Comparison of ENCODE assay signal across 11 cellular contexts in the genomic region with DNA sequence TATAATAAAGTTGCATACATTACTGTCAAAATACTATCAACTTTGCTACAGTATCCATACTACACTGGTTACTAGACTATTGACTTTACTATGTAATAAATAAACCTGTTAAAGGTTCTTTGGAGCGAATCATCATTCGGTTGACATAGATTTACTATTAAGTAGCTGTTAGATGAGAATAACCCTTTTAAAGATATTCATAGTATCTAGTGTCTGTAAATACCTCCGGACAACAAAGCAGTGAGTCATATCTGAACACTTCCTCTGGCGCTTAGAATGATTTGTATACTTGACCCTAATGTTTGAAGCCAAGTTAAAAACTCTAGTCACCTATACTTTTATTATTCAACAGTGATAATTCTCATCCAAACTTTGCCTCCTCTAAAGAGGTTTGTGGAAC.
DNase-seq lines count a peak whose midpoint lies in the region; TF ChIP-seq lines count a peak whose summit lies in the region.
"Had no signal": no experiment of that assay in that cellular context is flagged by ENCODE, and none has a peak within 500 bp of the region (broad histone marks: within the 10 kb centered on the region; RNA-seq: fewer than 3 reads in every experiment).

No MANE protein-coding gene starts in this region.

- H3K4me1 Mint-ChIP-seq in activated T-helper 2 cell treated with anti-CD3 and anti-CD28 coated beads, Interferon-gamma antibody, Interleukin-2, Interleukin-4, amounts not matched to agents 10 μg/mL and 5 μg/mL and 100 μg/mL, durations not matched to agents 14 hours and 24 hours and 36 hours (ENCODE audit: low read depth): no peaks in the 10 kb centered on the region
- H3K4me1 Mint-ChIP-seq: activated CD8-positive, alpha-beta memory T cell treated with anti-CD3 and anti-CD28 coated beads, Interleukin-2, amount 10 ng/mL, durations not matched to agents 7 days and 5 days; CD14-positive monocyte had no signal

- no peaks in the 10 kb centered on the region for H3K9me3 Mint-ChIP-seq in activated T-helper 2 cell treated with anti-CD3 and anti-CD28 coated beads, Interferon-gamma antibody, Interleukin-2, Interleukin-4, amounts not matched to agents 10 μg/mL and 5 μg/mL and 100 μg/mL, durations not matched to agents 14 hours and 24 hours and 36 hours
- H3K9me3 Mint-ChIP-seq: endodermal cell had no signal

- WGBS in transverse colon (ENCODE audit: low coverage in 1 of 2), 2 donors: 46 to 61% methylated on average over 4 of the region's 4 CpGs

- no peaks in the 10 kb centered on the region for H3K36me3 ChIP-seq in transverse colon

- no peak overlapping the region for H3K4me3 ChIP-seq in transverse colon

- no peak overlapping the region for H3K27ac Mint-ChIP-seq in activated T-helper 2 cell treated with anti-CD3 and anti-CD28 coated beads, Interferon-gamma antibody, Interleukin-2, Interleukin-4, amounts not matched to agents 10 μg/mL and 5 μg/mL and 100 μg/mL, durations not matched to agents 14 hours and 24 hours and 36 hours
- H3K27ac Mint-ChIP-seq: activated CD8-positive, alpha-beta memory T cell treated with anti-CD3 and anti-CD28 coated beads, Interleukin-2, amount 10 ng/mL, durations not matched to agents 7 days and 5 days; CD14-positive monocyte; endodermal cell had no signal

- H3K27me3 Mint-ChIP-seq in activated T-helper 2 cell treated with anti-CD3 and anti-CD28 coated beads, Interferon-gamma antibody, Interleukin-2, Interleukin-4, amounts not matched to agents 10 μg/mL and 5 μg/mL and 100 μg/mL, durations not matched to agents 14 hours and 24 hours and 36 hours (ENCODE audit: low read depth): no peaks in the 10 kb centered on the region
- H3K27me3 Mint-ChIP-seq: activated CD8-positive, alpha-beta memory T cell treated with anti-CD3 and anti-CD28 coated beads, Interleukin-2, amount 10 ng/mL, durations not matched to agents 7 days and 5 days had no signal

- no peak overlapping the region for H3K27ac ChIP-seq in transverse colon

- intact Hi-C loops in activated T-helper 2 cell treated with anti-CD3 and anti-CD28 coated beads, Interferon-gamma antibody, Interleukin-2, Interleukin-4, amounts not matched to agents 10 μg/mL and 5 μg/mL and 100 μg/mL, durations not matched to agents 14 hours and 24 hours and 36 hours (cut with micrococcal nuclease): no loop called here
- intact Hi-C loops in transverse colon (cut with DNase I; ENCODE audit: low total_unique reads): no loop called here

- in situ Hi-C loops in transverse colon (cut with MboI; ENCODE audit: low pct_ligation_motif_present in 1 of 4, low pct_unique_long_range_greater_than_20kb in 1 of 4, low sequenced_read_pairs in 3 of 4): no loop called here

- H3K4me3 Mint-ChIP-seq in activated T-helper 2 cell treated with anti-CD3 and anti-CD28 coated beads, Interferon-gamma antibody, Interleukin-2, Interleukin-4, amounts not matched to agents 10 μg/mL and 5 μg/mL and 100 μg/mL, durations not matched to agents 14 hours and 24 hours and 36 hours (ENCODE audit: low read depth): no peak overlapping the region
- H3K4me3 Mint-ChIP-seq: activated CD8-positive, alpha-beta memory T cell treated with anti-CD3 and anti-CD28 coated beads, Interleukin-2, amount 10 ng/mL, durations not matched to agents 7 days and 5 days; CD14-positive monocyte; endodermal cell had no signal

- H3K4me1 ChIP-seq in transverse colon: no peaks in the 10 kb centered on the region

- TF ChIP-seq EP300 in transverse colon (IDR thresholded peaks at IDR 0.05; ENCODE audit: low read depth): no peak

- H3K27me3 ChIP-seq in transverse colon: no peaks in the 10 kb centered on the region

- TF ChIP-seq CTCF in transverse colon (IDR thresholded peaks at IDR 0.05): no peak

- no peak for TF ChIP-seq POLR2A in transverse colon (IDR thresholded peaks at IDR 0.05)

- no peaks in the 10 kb centered on the region for H3K9me3 ChIP-seq in transverse colon

- H3K36me3 Mint-ChIP-seq in activated T-helper 2 cell treated with anti-CD3 and anti-CD28 coated beads, Interferon-gamma antibody, Interleukin-2, Interleukin-4, amounts not matched to agents 10 μg/mL and 5 μg/mL and 100 μg/mL, durations not matched to agents 14 hours and 24 hours and 36 hours (ENCODE audit: low read depth): no peaks in the 10 kb centered on the region
- H3K36me3 Mint-ChIP-seq: activated CD8-positive, alpha-beta memory T cell treated with anti-CD3 and anti-CD28 coated beads, Interleukin-2, amount 10 ng/mL, durations not matched to agents 7 days and 5 days; CD14-positive monocyte had no signal

- DNase-seq in DMS53 (lab: John Stamatoyannopoulos, UW) (peak; percentile 81), HCEC 1CT (peak; percentile 77), LoVo (ENCODE audit: low spot score) (peak; percentile 15), fibroblast of gingiva (ENCODE audit: low read depth) (peak; percentile 24), NCI-H1436 (lab: John Stamatoyannopoulos, UW) (no peak), transverse colon (no peak), DMS79 (lab: John Stamatoyannopoulos, UW) (no peak)
- DNase-seq in activated T-helper 2 cell treated with anti-CD3 and anti-CD28 coated beads, Interferon-gamma antibody, Interleukin-2, Interleukin-4, amounts not matched to agents 10 μg/mL and 5 μg/mL and 100 μg/mL, durations not matched to agents 14 hours and 24 hours and 36 hours (ENCODE audit: low spot score): no peak
- DNase-seq: activated CD8-positive, alpha-beta memory T cell treated with anti-CD3 and anti-CD28 coated beads, Interleukin-2, amount 10 ng/mL, durations not matched to agents 7 days and 5 days; endodermal cell had no signal

Comparison
In these comparisons a context has a peak if more than half of its experiments do, and no peak if none do; other contexts are left out.
1. DNase-seq: peak in DMS53 (single experiment), HCEC 1CT (single experiment), LoVo (single experiment) and fibroblast of gingiva (single experiment); none in NCI-H1436 (single experiment), activated T-helper 2 cell treated with anti-CD3 and anti-CD28 coated beads, Interferon-gamma antibody, Interleukin-2, Interleukin-4, amounts not matched to agents 10 μg/mL and 5 μg/mL and 100 μg/mL, durations not matched to agents 14 hours and 24 hours and 36 hours (single experiment), transverse colon (single experiment) and DMS79 (single experiment).